Comparison of ENCODE assay signal across 8 cellular contexts in genomic region chr4:145481164-145481941, GRCh38. TPM values are rescaled to one million over a fixed set of nuclear protein-coding genes. Genes with fewer than 3 reads are reported as not detected.
A peak's percentile ranks its signal among the peaks of the same experiment; 100 is the strongest.
DNase-seq lines count a peak whose midpoint lies in the region; ATAC-seq and TF ChIP-seq lines count a peak whose summit lies in the region.

TSS of gene SMAD1 (plus strand) at chr4:145481853. CDS start at chr4:145514614, 32,761 bp downstream.

- ATAC-seq in HG02763 (IDR thresholded peaks at IDR 0.05; ENCODE audit: unreplicated experiment) = peak; percentile 47

- no peaks in the 10 kb centered on the region for H3K9me3 ChIP-seq in liver (ENCODE audit: control insufficient read depth in 4 of 4, low read length in 3 of 4)

- H3K27ac ChIP-seq in liver (ENCODE audit: low read depth in 1 of 2, low read length in 2 of 2) = peak within 1 kb of the TSS; percentile 97 to 99

- no peaks in the 10 kb centered on the region for H3K36me3 ChIP-seq in liver (ENCODE audit: control insufficient read depth in 4 of 4, insufficient read depth in 3 of 4, low read depth in 1 of 4, low read length in 3 of 4)

- H3K4me1 ChIP-seq in liver (ENCODE audit: control insufficient read depth in 4 of 4, insufficient read depth in 4 of 4, low read length in 3 of 4) = peaks cover 2 to 31% (median 23%) of the 10 kb centered on the region in 4 donors

- TF ChIP-seq RAD21 in liver (IDR thresholded peaks at IDR 0.05) = peak; percentile 9 to 21

- H3K9ac ChIP-seq in liver (ENCODE audit: low read depth in 1 of 2, low read length in 2 of 2) = peak within 1 kb of the TSS; percentile 73 to 84

- H3K27me3 ChIP-seq in liver (ENCODE audit: control insufficient read depth in 4 of 4, insufficient read depth in 4 of 4, low read length in 3 of 4) = no peaks in the 10 kb centered on the region

- no peak for TF ChIP-seq CTCF in liver (IDR thresholded peaks at IDR 0.05; ENCODE audit: low read depth, low read length, missing input control)

- under 1% methylated on average over 65 of the region's 65 CpGs for WGBS in liver

- DNase-seq in SIG-M5 treated with dmso at 0.1 percent for 504 hours (lab: John Stamatoyannopoulos, UW; ENCODE audit: unreplicated experiment) = peak; percentile 58
- no peak for DNase-seq in SIG-M5 (lab: John Stamatoyannopoulos, UW)
- peak; percentile 58 for DNase-seq in NCI-H2029 (lab: John Stamatoyannopoulos, UW)
- peak; percentile 36 for DNase-seq in activated CD4-positive, CD25-positive, alpha-beta regulatory T cell treated with anti-CD3 and anti-CD28 coated beads, Interleukin-2, amount 50 U/mL, for 72 hours
- DNase-seq in ecto neural progenitor cell (ENCODE audit: low spot score) = peak; percentile 89
- DNase-seq in stimulated activated CD4-positive, alpha-beta T cell treated with anti-CD3 and anti-CD28 coated beads, Interleukin-2, amount 100 ng/mL, for 24 hours = peak; percentile 49 to 63

- H3K4me3 ChIP-seq in liver (ENCODE audit: low read depth in 1 of 3, low read length in 3 of 3) = peak within 1 kb of the TSS; percentile 69 to 94 (median 78)

TF ChIP-seq in liver, 16 proteins besides CTCF, POLR2A, EP300 and RAD21:
- TF ChIP-seq, protein P1, sequence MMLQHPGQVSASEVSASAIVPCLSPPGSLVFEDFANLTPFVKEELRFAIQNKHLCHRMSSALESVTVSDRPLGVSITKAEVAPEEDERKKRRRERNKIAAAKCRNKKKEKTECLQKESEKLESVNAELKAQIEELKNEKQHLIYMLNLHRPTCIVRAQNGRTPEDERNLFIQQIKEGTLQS (IDR thresholded peaks at IDR 0.05) = no peak
- TF ChIP-seq SP1 (IDR thresholded peaks at IDR 0.05) (no peak), FOXA1 (IDR thresholded peaks at IDR 0.05) (peak; percentile 21), YY1 (IDR thresholded peaks at IDR 0.05) (no peak), RXRA (IDR thresholded peaks at IDR 0.05) (no peak), GABPA (IDR thresholded peaks at IDR 0.05 in 1 of 2, conservative IDR thresholded peaks at IDR 0.05 in 1 of 2) (no peak), TAF1 (conservative IDR thresholded peaks at IDR 0.05) (peak; percentile 65), FOXA2 (IDR thresholded peaks at IDR 0.05) (peak; percentile 54), HNF4G (IDR thresholded peaks at IDR 0.05) (no peak), REST (IDR thresholded peaks at IDR 0.05) (peak; percentile 50), HNF4A (conservative IDR thresholded peaks at IDR 0.05) (no peak), NR2F2 (IDR thresholded peaks at IDR 0.05) (no peak), EGR1 (IDR thresholded peaks at IDR 0.05; ENCODE audit: low read depth in 2 of 2) (no peak), JUND (IDR thresholded peaks at IDR 0.05) (no peak)
- TF ChIP-seq, protein P2, sequence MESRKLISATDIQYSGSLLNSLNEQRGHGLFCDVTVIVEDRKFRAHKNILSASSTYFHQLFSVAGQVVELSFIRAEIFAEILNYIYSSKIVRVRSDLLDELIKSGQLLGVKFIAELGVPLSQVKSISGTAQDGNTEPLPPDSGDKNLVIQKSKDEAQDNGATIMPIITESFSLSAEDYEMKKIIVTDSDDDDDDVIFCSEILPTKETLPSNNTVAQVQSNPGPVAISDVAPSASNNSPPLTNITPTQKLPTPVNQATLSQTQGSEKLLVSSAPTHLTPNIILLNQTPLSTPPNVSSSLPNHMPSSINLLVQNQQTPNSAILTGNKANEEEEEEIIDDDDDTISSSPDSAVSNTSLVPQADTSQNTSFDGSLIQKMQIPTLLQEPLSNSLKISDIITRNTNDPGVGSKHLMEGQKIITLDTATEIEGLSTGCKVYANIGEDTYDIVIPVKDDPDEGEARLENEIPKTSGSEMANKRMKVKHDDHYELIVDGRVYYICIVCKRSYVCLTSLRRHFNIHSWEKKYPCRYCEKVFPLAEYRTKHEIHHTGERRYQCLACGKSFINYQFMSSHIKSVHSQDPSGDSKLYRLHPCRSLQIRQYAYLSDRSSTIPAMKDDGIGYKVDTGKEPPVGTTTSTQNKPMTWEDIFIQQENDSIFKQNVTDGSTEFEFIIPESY (IDR thresholded peaks at IDR 0.05) = no peak
- TF ChIP-seq, protein P3, sequence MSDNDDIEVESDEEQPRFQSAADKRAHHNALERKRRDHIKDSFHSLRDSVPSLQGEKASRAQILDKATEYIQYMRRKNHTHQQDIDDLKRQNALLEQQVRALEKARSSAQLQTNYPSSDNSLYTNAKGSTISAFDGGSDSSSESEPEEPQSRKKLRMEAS (IDR thresholded peaks at IDR 0.05) = peak; percentile 43
TF ChIP-seq in liver: peak in this region for 5.

RNA-seq across cellular contexts. Expression of gene SMAD1, which starts in this region (rescaled TPM):
- 10 to 100 TPM in 1 of 2 donors, 1 to 10 TPM in 1; 6.3 to 43.8 TPM for total RNA-seq in liver
- polyA plus RNA-seq in liver = 10 to 100 TPM; 10.5 to 18.8 TPM
